ENCODE assay signal across 19 cellular contexts in genomic region chr6:118524686-118525085, GRCh38. TPM values are rescaled to one million over a fixed set of nuclear protein-coding genes. Genes with fewer than 3 reads are reported as not detected.
"Had no signal": no experiment of that assay in that cellular context is flagged by ENCODE, and none has a peak within 500 bp of the region (broad histone marks: within the 10 kb centered on the region; RNA-seq: fewer than 3 reads in every experiment).

No MANE protein-coding gene starts in this region.

- H3K9me3 ChIP-seq: lower lobe of right lung, tibial artery had no signal

- ATAC-seq: activated naive CD8-positive, alpha-beta T cell treated with anti-CD3 and anti-CD28 coated beads, Interleukin-2, amount 50 U/mL, for 24 hours; activated T-cell treated with anti-CD3 and anti-CD28 coated beads, Interleukin-2, amount 50 U/mL, for 72 hours; left cardiac atrium; lower lobe of right lung; right cardiac atrium had no signal

- DNase-seq: activated B cell treated with CpG ODN at 0.5 μM for 24 hours; activated CD4-positive, alpha-beta T cell treated with anti-CD3 and anti-CD28 coated beads, Interleukin-2, amount 10 ng/mL, durations not matched to agents 7 days and 5 days; activated CD8-positive, alpha-beta memory T cell treated with anti-CD3 and anti-CD28 coated beads, Interleukin-2, amount 50 U/mL, for 48 hours; activated gamma-delta T cell; activated naive CD8-positive, alpha-beta T cell treated with anti-CD3 and anti-CD28 coated beads, Interleukin-2, amount 50 U/mL, for 24 hours; activated T-cell treated with anti-CD3 and anti-CD28 coated beads, Interleukin-2, amount 50 U/mL, for 72 hours; aorta; hippocampal formation; immature natural killer cell; left cardiac atrium; lower lobe of right lung; naive B cell; right cardiac atrium; stimulated activated CD4-positive, alpha-beta T cell treated with anti-CD3 and anti-CD28 coated beads, Interleukin-15, amount 100 ng/mL, for 24 hours; stimulated activated CD4-positive, alpha-beta T cell treated with anti-CD3 and anti-CD28 coated beads, Interleukin-4, amount 100 ng/mL, for 1 hour; T-helper 2 cell; tibial artery had no signal

- H3K27me3 ChIP-seq: tibial artery had no signal

- H3K27ac ChIP-seq: lower lobe of right lung, skin epidermis, tibial artery had no signal

- H3K4me3 ChIP-seq: lower lobe of right lung, skin epidermis, tibial artery had no signal

- H3K9me3 Mint-ChIP-seq: activated B cell treated with CpG ODN at 0.5 μM for 24 hours; activated naive CD8-positive, alpha-beta T cell treated with anti-CD3 and anti-CD28 coated beads, Interleukin-2, amount 50 U/mL, for 24 hours; activated T-cell treated with anti-CD3 and anti-CD28 coated beads, Interleukin-2, amount 50 U/mL, for 72 hours; dendritic cell treated with granulocyte-macrophage colony-stimulating factor and Interleukin-4, amounts not matched to agents 40 ng/mL and 50 ng/mL, for 4 days; immature natural killer cell; naive B cell had no signal

- H3K27me3 Mint-ChIP-seq: activated B cell treated with CpG ODN at 0.5 μM for 24 hours; activated CD4-positive, alpha-beta T cell treated with anti-CD3 and anti-CD28 coated beads, Interleukin-2, amount 10 ng/mL, durations not matched to agents 7 days and 5 days; activated naive CD8-positive, alpha-beta T cell treated with anti-CD3 and anti-CD28 coated beads, Interleukin-2, amount 50 U/mL, for 24 hours; dendritic cell treated with granulocyte-macrophage colony-stimulating factor and Interleukin-4, amounts not matched to agents 40 ng/mL and 50 ng/mL, for 4 days; naive B cell had no signal

- H3K27ac Mint-ChIP-seq: activated B cell treated with CpG ODN at 0.5 μM for 24 hours; activated CD4-positive, alpha-beta T cell treated with anti-CD3 and anti-CD28 coated beads, Interleukin-2, amount 10 ng/mL, durations not matched to agents 7 days and 5 days; activated naive CD8-positive, alpha-beta T cell treated with anti-CD3 and anti-CD28 coated beads, Interleukin-2, amount 50 U/mL, for 24 hours; activated T-cell treated with anti-CD3 and anti-CD28 coated beads, Interleukin-2, amount 50 U/mL, for 72 hours; dendritic cell treated with granulocyte-macrophage colony-stimulating factor and Interleukin-4, amounts not matched to agents 40 ng/mL and 50 ng/mL, for 4 days; naive B cell had no signal

- H3K4me1 ChIP-seq: lower lobe of right lung had no signal

- H3K4me3 Mint-ChIP-seq: activated B cell treated with CpG ODN at 0.5 μM for 24 hours; activated CD4-positive, alpha-beta T cell treated with anti-CD3 and anti-CD28 coated beads, Interleukin-2, amount 10 ng/mL, durations not matched to agents 7 days and 5 days; activated naive CD8-positive, alpha-beta T cell treated with anti-CD3 and anti-CD28 coated beads, Interleukin-2, amount 50 U/mL, for 24 hours; activated T-cell treated with anti-CD3 and anti-CD28 coated beads, Interleukin-2, amount 50 U/mL, for 72 hours; dendritic cell treated with granulocyte-macrophage colony-stimulating factor and Interleukin-4, amounts not matched to agents 40 ng/mL and 50 ng/mL, for 4 days; immature natural killer cell; naive B cell had no signal

RNA-seq across cellular contexts. Expression of gene PLN, which starts 23.4 kb away (rescaled TPM):
- total RNA-seq: activated B cell treated with CpG ODN at 0.5 μM for 24 hours; activated CD4-positive, alpha-beta T cell treated with anti-CD3 and anti-CD28 coated beads, Interleukin-2, amount 10 ng/mL, durations not matched to agents 7 days and 5 days; activated T-cell treated with anti-CD3 and anti-CD28 coated beads, Interleukin-2, amount 50 U/mL, for 72 hours had no signal
